ENCODE assay signal across 8 cellular contexts in the genomic region with DNA sequence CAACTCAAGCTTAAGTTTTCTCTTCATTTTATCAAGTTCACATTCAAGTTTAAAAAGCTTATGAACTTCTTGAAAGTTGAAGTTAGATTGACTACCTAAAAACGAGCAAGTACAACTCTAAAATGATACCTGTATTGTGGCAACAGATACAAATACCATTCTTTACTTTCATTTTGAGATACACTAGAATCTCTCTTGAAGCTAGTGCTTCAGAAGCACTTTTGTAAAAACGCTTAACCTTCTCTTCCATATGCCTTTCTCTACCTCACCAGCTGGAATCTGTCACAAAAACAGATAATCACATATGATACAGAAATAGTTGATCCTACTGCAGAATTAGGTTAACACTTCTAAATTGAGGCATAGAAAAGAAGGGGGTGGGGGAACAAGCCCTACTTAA. TPM values are rescaled to one million over a fixed set of nuclear protein-coding genes. Genes with fewer than 3 reads are reported as not detected.
A peak's percentile ranks its signal among the peaks of the same experiment; 100 is the strongest.
DNase-seq lines count a peak whose midpoint lies in the region; ATAC-seq and TF ChIP-seq lines count a peak whose summit lies in the region.

No MANE protein-coding gene starts in this region.

- peak overlapping the region; percentile 86 to 98 (median 94) for H3K27ac ChIP-seq in adrenal gland

- peaks cover 50% of the 10 kb centered on the region for H3K4me1 Mint-ChIP-seq in activated naive CD4-positive, alpha-beta T cell treated with anti-CD3 and anti-CD28 coated beads, Interleukin-2, amount 50 U/mL, for 24 hours
- peaks cover 37% of the 10 kb centered on the region for H3K4me1 Mint-ChIP-seq in memory B cell

- no peaks in the 10 kb centered on the region for H3K27me3 Mint-ChIP-seq in activated naive CD4-positive, alpha-beta T cell treated with anti-CD3 and anti-CD28 coated beads, Interleukin-2, amount 50 U/mL, for 24 hours
- H3K27me3 Mint-ChIP-seq in memory B cell: no peaks in the 10 kb centered on the region

- peak; percentile 19 for ATAC-seq in HG03095 (IDR thresholded peaks at IDR 0.05; ENCODE audit: unreplicated experiment)
- no peak for ATAC-seq in memory B cell (ENCODE audit: low read depth)
- no peak for ATAC-seq in HG03520 (IDR thresholded peaks at IDR 0.05; ENCODE audit: unreplicated experiment)

- peaks cover 5% of the 10 kb centered on the region for H3K36me3 Mint-ChIP-seq in activated naive CD4-positive, alpha-beta T cell treated with anti-CD3 and anti-CD28 coated beads, Interleukin-2, amount 50 U/mL, for 24 hours
- H3K36me3 Mint-ChIP-seq in memory B cell: peaks cover 24% of the 10 kb centered on the region

- no peaks in the 10 kb centered on the region for H3K27me3 ChIP-seq in adrenal gland

- WGBS in adrenal gland, 4 donors: 1 to 5% (median 4%) methylated on average over 2 of the region's 2 CpGs

- H3K9me3 ChIP-seq in adrenal gland (replicated peaks in 1 of 3): no peaks in the 10 kb centered on the region

- H3K4me3 ChIP-seq in adrenal gland: peak overlapping the region in 2 of 4 donors; percentile 73 to 94

- no peak for TF ChIP-seq POLR2A in adrenal gland (IDR thresholded peaks at IDR 0.05)

- TF ChIP-seq CTCF in adrenal gland (IDR thresholded peaks at IDR 0.05): no peak

- H3K36me3 ChIP-seq in adrenal gland (replicated peaks in 1 of 2): peaks cover 0 to 24% of the 10 kb centered on the region in 2 donors

- no peak for DNase-seq in activated naive CD4-positive, alpha-beta T cell (lab: John Stamatoyannopoulos, UW)
- DNase-seq in adrenal gland: no peak
- DNase-seq in memory B cell (ENCODE audit: low spot score in 2 of 2): no peak
- DNase-seq in NAMALWA (ENCODE audit: low spot score): no peak
- DNase-seq in T-helper 9 cell: no peak

- peaks cover 30 to 61% of the 10 kb centered on the region in 2 donors for H3K4me1 ChIP-seq in adrenal gland (replicated peaks in 1 of 2)

- no peaks in the 10 kb centered on the region for H3K9me3 Mint-ChIP-seq in activated naive CD4-positive, alpha-beta T cell treated with anti-CD3 and anti-CD28 coated beads, Interleukin-2, amount 50 U/mL, for 24 hours
- H3K9me3 Mint-ChIP-seq in memory B cell: no peaks in the 10 kb centered on the region

- intact Hi-C loops in adrenal gland (cut with DNase I): loop anchor here in 1 of 2 donors (10.0 kb wide), 1 partner anchor 53 kb away; no protein-coding TSS in a partner anchor

- H3K4me3 Mint-ChIP-seq in activated naive CD4-positive, alpha-beta T cell treated with anti-CD3 and anti-CD28 coated beads, Interleukin-2, amount 50 U/mL, for 24 hours: peak overlapping the region; percentile 91
- peak overlapping the region; percentile 94 for H3K4me3 Mint-ChIP-seq in memory B cell

- peak overlapping the region; percentile 99 for H3K27ac Mint-ChIP-seq in activated naive CD4-positive, alpha-beta T cell treated with anti-CD3 and anti-CD28 coated beads, Interleukin-2, amount 50 U/mL, for 24 hours
- H3K27ac Mint-ChIP-seq in memory B cell: peak overlapping the region; percentile 98

RNA-seq across cellular contexts. Expression of a gene that starts 1.6 kb away (rescaled TPM):
- total RNA-seq in adrenal gland: 10 to 100 TPM; 26.0 to 87.3 (median 43.2) TPM
- 100 to 1,000 TPM in 1 of 3 donors, 10 to 100 TPM in 2; 62.5 to 128 (median 87.8) TPM for polyA plus RNA-seq in adrenal gland
